Comparison of ENCODE assay signal across 1 cellular context in genomic region chr6:36131517-36132220, GRCh38.
TF ChIP-seq lines count a peak whose summit lies in the region.

No MANE protein-coding gene starts in this region.

TF ChIP-seq in HepG2, 621 proteins besides CTCF, POLR2A, EP300 and RAD21 (continued from another document and continues in another):
- TF ChIP-seq FOXO4 (CRISPR knock-in tag; conservative IDR thresholded peaks at IDR 0.05) (0 out of 2 replicates have a peak, but pooled peaks have one; percentile 38), THAP9 (CRISPR knock-in tag; IDR thresholded peaks at IDR 0.05; ENCODE audit: borderline replicate concordance) (0 out of 2 replicates have a peak, but pooled peaks have one; percentile 11), PCBP2 (optimal IDR thresholded peaks at IDR 0.05; ENCODE audit: low read depth, low read length, poor library complexity, severe bottlenecking) (peak; percentile 30), JUND (CRISPR knock-in tag; IDR thresholded peaks at IDR 0.05) (no peak), ARNTL (CRISPR knock-in tag; IDR thresholded peaks at IDR 0.05) (no peak), CREBL2 (CRISPR knock-in tag; IDR thresholded peaks at IDR 0.05; ENCODE audit: borderline replicate concordance) (0 out of 2 replicates have a peak, but pooled peaks have one; percentile 75), KLF12 (CRISPR knock-in tag; IDR thresholded peaks at IDR 0.05; ENCODE audit: borderline replicate concordance) (no peak), ZNF546 (CRISPR knock-in tag; conservative IDR thresholded peaks at IDR 0.05) (no peak), ZNF747 (CRISPR knock-in tag; IDR thresholded peaks at IDR 0.05; ENCODE audit: borderline replicate concordance) (peak; percentile 70; the same call in 1 of the 2 replicates), TFDP1 (CRISPR knock-in tag; IDR thresholded peaks at IDR 0.05; ENCODE audit: borderline replicate concordance) (no peak; the same call in 1 of the 2 replicates), ZNF644 (CRISPR knock-in tag; IDR thresholded peaks at IDR 0.05; ENCODE audit: low read depth) (no peak; the same call in 1 of the 2 replicates), PRPF4 (IDR thresholded peaks at IDR 0.05; ENCODE audit: low read depth, low read length, poor library complexity, severe bottlenecking) (no peak), KDM6A (CRISPR knock-in tag; IDR thresholded peaks at IDR 0.05; ENCODE audit: low read depth) (peak; percentile 40), KDM1A (CRISPR knock-in tag; IDR thresholded peaks at IDR 0.05) (0 out of 2 replicates have a peak, but pooled peaks have one; percentile 26), XBP1 (CRISPR knock-in tag; IDR thresholded peaks at IDR 0.05) (no peak), SOX5 (CRISPR knock-in tag; IDR thresholded peaks at IDR 0.05; ENCODE audit: borderline replicate concordance) (peak; percentile 73; the same call in 1 of the 2 replicates), ZNF552 (CRISPR knock-in tag; IDR thresholded peaks at IDR 0.05; ENCODE audit: borderline replicate concordance) (no peak), ZNF383 (CRISPR knock-in tag; IDR thresholded peaks at IDR 0.05; ENCODE audit: borderline replicate concordance) (no peak), ZNF136 (CRISPR knock-in tag; IDR thresholded peaks at IDR 0.05; ENCODE audit: low read depth) (no peak), ZNF331 (CRISPR knock-in tag; IDR thresholded peaks at IDR 0.05) (0 out of 2 replicates have a peak, but pooled peaks have one; percentile 32), ISL2 (CRISPR knock-in tag; IDR thresholded peaks at IDR 0.05) (peak; percentile 48; the same call in 1 of the 2 replicates), MLXIP (CRISPR knock-in tag; IDR thresholded peaks at IDR 0.05; ENCODE audit: borderline replicate concordance) (no peak), ZNF781 (CRISPR knock-in tag; IDR thresholded peaks at IDR 0.05; ENCODE audit: borderline replicate concordance, not compliant biosample characterization) (peak; percentile 1), ZSCAN31 (CRISPR knock-in tag; IDR thresholded peaks at IDR 0.05; ENCODE audit: low read depth) (no peak), KMT2B (CRISPR knock-in tag; IDR thresholded peaks at IDR 0.05) (no peak), TFE3 (CRISPR knock-in tag; IDR thresholded peaks at IDR 0.05) (peak; percentile 72; the same call in 1 of the 2 replicates), GTF3A (CRISPR knock-in tag; conservative IDR thresholded peaks at IDR 0.05) (no peak), ZSCAN29 (CRISPR knock-in tag; conservative IDR thresholded peaks at IDR 0.05) (no peak; the same call in 1 of the 2 replicates), ZNF224 (CRISPR knock-in tag; IDR thresholded peaks at IDR 0.05) (no peak), ZNF652 (CRISPR knock-in tag; IDR thresholded peaks at IDR 0.05; ENCODE audit: borderline replicate concordance, low read depth) (no peak), KDM3A (CRISPR knock-in tag; IDR thresholded peaks at IDR 0.05; ENCODE audit: low read depth) (0 out of 2 replicates have a peak, but pooled peaks have one; percentile 34), HIVEP1 (CRISPR knock-in tag; IDR thresholded peaks at IDR 0.05) (no peak), ZC3H13 (CRISPR knock-in tag; IDR thresholded peaks at IDR 0.05) (no peak), USF2 (IDR thresholded peaks at IDR 0.05; ENCODE audit: low read depth, low read length) (peak; percentile 81), USF2 (CRISPR knock-in tag; IDR thresholded peaks at IDR 0.05; ENCODE audit: borderline replicate concordance) (peak; percentile 83; the same call in 1 of the 2 replicates), GTF2F1 (IDR thresholded peaks at IDR 0.05; ENCODE audit: low read length) (no peak), RBM39 (IDR thresholded peaks at IDR 0.05; ENCODE audit: low read depth, low read length, poor library complexity, severe bottlenecking) (no peak), TBX3 (IDR thresholded peaks at IDR 0.05; ENCODE audit: borderline replicate concordance) (no peak), UBTF (CRISPR knock-in tag; IDR thresholded peaks at IDR 0.05) (no peak), ZNF776 (CRISPR knock-in tag; IDR thresholded peaks at IDR 0.05) (no peak), NFE2L2 (IDR thresholded peaks at IDR 0.05; ENCODE audit: low read length) (no peak), ZNF703 (CRISPR knock-in tag; IDR thresholded peaks at IDR 0.05; ENCODE audit: borderline replicate concordance) (no peak), TERF1 (CRISPR knock-in tag; IDR thresholded peaks at IDR 0.05) (no peak), HMG20A (CRISPR knock-in tag; IDR thresholded peaks at IDR 0.05; ENCODE audit: borderline replicate concordance) (0 out of 2 replicates have a peak, but pooled peaks have one; percentile 10), KAT7 (CRISPR knock-in tag; IDR thresholded peaks at IDR 0.05; ENCODE audit: borderline replicate concordance) (0 out of 2 replicates have a peak, but pooled peaks have one; percentile 6), REPIN1 (CRISPR knock-in tag; IDR thresholded peaks at IDR 0.05; ENCODE audit: borderline replicate concordance, low read depth) (peak; percentile 56; the same call in 1 of the 2 replicates), ZUFSP (CRISPR knock-in tag; IDR thresholded peaks at IDR 0.05; ENCODE audit: borderline replicate concordance) (no peak)
